In the genomic region with DNA sequence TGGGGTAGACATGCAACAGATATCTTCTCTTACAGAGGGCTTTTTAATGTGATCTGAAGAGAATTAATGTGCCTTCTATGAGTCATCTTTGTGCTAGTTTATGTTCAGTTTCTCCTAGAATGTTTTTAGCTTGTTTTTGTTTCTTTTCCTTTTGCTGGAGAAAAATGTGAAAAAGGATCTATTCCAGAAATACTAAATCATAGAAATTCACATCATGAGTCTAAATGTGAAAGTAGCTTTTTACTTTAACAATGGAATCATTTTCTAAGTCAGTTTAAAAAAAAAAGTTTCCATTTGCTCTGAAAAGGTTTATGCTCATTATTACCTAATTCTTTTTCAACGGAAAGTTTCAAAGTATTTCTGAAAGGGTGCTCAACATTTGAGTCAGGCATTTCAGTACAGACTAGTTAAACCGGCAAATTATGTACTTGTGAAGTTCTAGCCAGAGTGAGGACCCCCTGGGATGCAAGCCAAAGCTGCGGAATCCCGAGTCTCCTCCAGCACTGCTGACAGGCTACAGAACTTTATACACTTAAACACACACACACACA, we compare ENCODE assay signal across 11 cellular contexts.
DNase-seq lines count a peak whose midpoint lies in the region; ATAC-seq and TF ChIP-seq lines count a peak whose summit lies in the region.
"Had no signal": no experiment of that assay in that cellular context is flagged by ENCODE, and none has a peak within 500 bp of the region (broad histone marks: within the 10 kb centered on the region; RNA-seq: fewer than 3 reads in every experiment).

No MANE protein-coding gene starts in this region.

- no peaks in the 10 kb centered on the region for H3K36me3 ChIP-seq in GM23248 (ENCODE audit: low read depth)
- H3K36me3 ChIP-seq in breast epithelium = no peaks in the 10 kb centered on the region

- H3K4me1 ChIP-seq in GM23248 (ENCODE audit: insufficient read depth) (peaks cover 12% of the 10 kb centered on the region; the same call in 1 of the 2 replicates), breast epithelium (no peaks in the 10 kb centered on the region)

- H3K27me3 ChIP-seq in GM23248 (replicated peaks; ENCODE audit: insufficient read depth) (no peaks in the 10 kb centered on the region), breast epithelium (no peaks in the 10 kb centered on the region)

- ATAC-seq in activated CD8-positive, alpha-beta T cell treated with anti-CD3 and anti-CD28 coated beads, Interleukin-2, amount 10 ng/mL, durations not matched to agents 7 days and 5 days = no peak
- ATAC-seq in HG03342 (IDR thresholded peaks at IDR 0.05; ENCODE audit: unreplicated experiment) (no peak), HG03108 (IDR thresholded peaks at IDR 0.05; ENCODE audit: unreplicated experiment) (no peak)

- no peaks in the 10 kb centered on the region for H3K27me3 Mint-ChIP-seq in activated CD8-positive, alpha-beta T cell treated with anti-CD3 and anti-CD28 coated beads, Interleukin-2, amount 10 ng/mL, durations not matched to agents 7 days and 5 days (ENCODE audit: low read depth)

- H3K4me3 Mint-ChIP-seq in activated CD8-positive, alpha-beta T cell treated with anti-CD3 and anti-CD28 coated beads, Interleukin-2, amount 10 ng/mL, durations not matched to agents 7 days and 5 days = no peak overlapping the region

- peaks cover 18% of the 10 kb centered on the region for H3K4me1 Mint-ChIP-seq in activated CD8-positive, alpha-beta T cell treated with anti-CD3 and anti-CD28 coated beads, Interleukin-2, amount 10 ng/mL, durations not matched to agents 7 days and 5 days (ENCODE audit: low read depth)

- H3K4me3 ChIP-seq in GM23248 = peak overlapping the region; percentile 68
- no peak overlapping the region for H3K4me3 ChIP-seq in breast epithelium

- H3K9ac ChIP-seq in GM23248 = peak overlapping the region; percentile 63

- H4K20me1 ChIP-seq in GM23248 (ENCODE audit: insufficient read depth) = no peaks in the 10 kb centered on the region

- DNase-seq in GM23248 (peak; percentile 63), fibroblast of the conjunctiva (ENCODE audit: low read depth) (peak; percentile 14), smooth muscle cell of the brain vasculature (ENCODE audit: low read depth, low spot score) (peak; percentile 43), superior temporal gyrus (ENCODE audit: extremely low spot score) (no peak), breast epithelium (ENCODE audit: low spot score in 2 of 2) (no peak)
- DNase-seq in activated CD8-positive, alpha-beta T cell treated with anti-CD3 and anti-CD28 coated beads, Interleukin-2, amount 10 ng/mL, durations not matched to agents 7 days and 5 days = no peak
- DNase-seq: H7, NCI-H1048, occipital lobe had no signal

- peak overlapping the region; percentile 79 for H2AFZ ChIP-seq in GM23248

- WGBS in GM23248 (ENCODE audit: low coverage in 1 of 2, low lambda C conversion rate in 2 of 2, missing lambda C conversion rate in 2 of 2), 2 experiments = 2 to 7% methylated on average over 4 of the region's 4 CpGs

- POLR2A ChIA-PET in activated CD8-positive, alpha-beta T cell treated with anti-CD3 and anti-CD28 coated beads, Interleukin-2, amount 10 ng/mL, durations not matched to agents 7 days and 5 days (lab: Charles Lee) = interaction anchor here (1.0 to 1.3 kb wide), 2 partner anchors 14 to 41 kb away, joined by 3 read pairs; no protein-coding TSS in a partner anchor

- 0 out of 2 replicates have a peak, but pooled peaks cover 6% of the 10 kb centered on the region for H3F3A ChIP-seq in GM23248 (ENCODE audit: insufficient read depth)

- TF ChIP-seq CTCF in breast epithelium (IDR thresholded peaks at IDR 0.05) = no peak

- CTCF ChIA-PET in activated CD8-positive, alpha-beta T cell treated with anti-CD3 and anti-CD28 coated beads, Interleukin-2, amount 10 ng/mL, durations not matched to agents 7 days and 5 days (lab: Charles Lee) = interaction anchor here (0.9 to 3.9 kb wide), 5 partner anchors 18 to 213 kb away, joined by 3 to 25 read pairs (median 5); no protein-coding TSS in a partner anchor

- in situ Hi-C loops in GM23248 (cut with MboI) = loop anchor here (10.0 kb wide), 1 partner anchor 319 kb away; no protein-coding TSS in a partner anchor

- intact Hi-C loops in breast epithelium (cut with DNase I; ENCODE audit: low total_unique reads) = no loop called here

- no peaks in the 10 kb centered on the region for H3K36me3 Mint-ChIP-seq in activated CD8-positive, alpha-beta T cell treated with anti-CD3 and anti-CD28 coated beads, Interleukin-2, amount 10 ng/mL, durations not matched to agents 7 days and 5 days (ENCODE audit: low read depth)

- H3K79me2 ChIP-seq in GM23248 (ENCODE audit: insufficient read depth) = peaks cover 7% of the 10 kb centered on the region; the same call in 1 of the 2 replicates

- H3K27ac ChIP-seq in GM23248 (peak overlapping the region; percentile 41), breast epithelium (no peak overlapping the region)

- no peaks in the 10 kb centered on the region for H3K9me3 Mint-ChIP-seq in activated CD8-positive, alpha-beta T cell treated with anti-CD3 and anti-CD28 coated beads, Interleukin-2, amount 10 ng/mL, durations not matched to agents 7 days and 5 days (ENCODE audit: insufficient read depth)

- H3K4me2 ChIP-seq in GM23248 (ENCODE audit: unreplicated experiment) = peak overlapping the region; percentile 95

- peak overlapping the region; percentile 9 for H3K27ac Mint-ChIP-seq in activated CD8-positive, alpha-beta T cell treated with anti-CD3 and anti-CD28 coated beads, Interleukin-2, amount 10 ng/mL, durations not matched to agents 7 days and 5 days

- no peaks in the 10 kb centered on the region for H3K9me3 ChIP-seq in GM23248 (ENCODE audit: low read depth)
- no peaks in the 10 kb centered on the region for H3K9me3 ChIP-seq in breast epithelium

- H3K9me2 ChIP-seq in GM23248 (ENCODE audit: insufficient read depth) = no peaks in the 10 kb centered on the region

- TF ChIP-seq POLR2A in breast epithelium (IDR thresholded peaks at IDR 0.05) = no peak

Comparison
In these comparisons a context has a peak if more than half of its experiments do, and no peak if none do; other contexts are left out.
1. DNase-seq: peak in GM23248 (single experiment), fibroblast of the conjunctiva (single experiment) and smooth muscle cell of the brain vasculature (single experiment); none in activated CD8-positive, alpha-beta T cell treated with anti-CD3 and anti-CD28 coated beads, Interleukin-2, amount 10 ng/mL, durations not matched to agents 7 days and 5 days (single experiment), superior temporal gyrus (single experiment) and breast epithelium (0 of 2).